5 cellular contexts compared by ENCODE assay signal in genomic region chr5:68129364-68129763, GRCh38.
"Had no signal": no experiment of that assay in that cellular context is flagged by ENCODE, and none has a peak within 500 bp of the region (broad histone marks: within the 10 kb centered on the region; RNA-seq: fewer than 3 reads in every experiment).

No MANE protein-coding gene starts in this region.

- H3K27ac ChIP-seq: HL-60 had no signal

- H3K4me3 ChIP-seq: K562 had no signal

- DNase-seq: IMR-90, KBM-7 had no signal

- FAIRE-seq: HTR-8/SVneo, K562 had no signal

- ATAC-seq: K562 had no signal
